8 cellular contexts compared by ENCODE assay signal in the genomic region with DNA sequence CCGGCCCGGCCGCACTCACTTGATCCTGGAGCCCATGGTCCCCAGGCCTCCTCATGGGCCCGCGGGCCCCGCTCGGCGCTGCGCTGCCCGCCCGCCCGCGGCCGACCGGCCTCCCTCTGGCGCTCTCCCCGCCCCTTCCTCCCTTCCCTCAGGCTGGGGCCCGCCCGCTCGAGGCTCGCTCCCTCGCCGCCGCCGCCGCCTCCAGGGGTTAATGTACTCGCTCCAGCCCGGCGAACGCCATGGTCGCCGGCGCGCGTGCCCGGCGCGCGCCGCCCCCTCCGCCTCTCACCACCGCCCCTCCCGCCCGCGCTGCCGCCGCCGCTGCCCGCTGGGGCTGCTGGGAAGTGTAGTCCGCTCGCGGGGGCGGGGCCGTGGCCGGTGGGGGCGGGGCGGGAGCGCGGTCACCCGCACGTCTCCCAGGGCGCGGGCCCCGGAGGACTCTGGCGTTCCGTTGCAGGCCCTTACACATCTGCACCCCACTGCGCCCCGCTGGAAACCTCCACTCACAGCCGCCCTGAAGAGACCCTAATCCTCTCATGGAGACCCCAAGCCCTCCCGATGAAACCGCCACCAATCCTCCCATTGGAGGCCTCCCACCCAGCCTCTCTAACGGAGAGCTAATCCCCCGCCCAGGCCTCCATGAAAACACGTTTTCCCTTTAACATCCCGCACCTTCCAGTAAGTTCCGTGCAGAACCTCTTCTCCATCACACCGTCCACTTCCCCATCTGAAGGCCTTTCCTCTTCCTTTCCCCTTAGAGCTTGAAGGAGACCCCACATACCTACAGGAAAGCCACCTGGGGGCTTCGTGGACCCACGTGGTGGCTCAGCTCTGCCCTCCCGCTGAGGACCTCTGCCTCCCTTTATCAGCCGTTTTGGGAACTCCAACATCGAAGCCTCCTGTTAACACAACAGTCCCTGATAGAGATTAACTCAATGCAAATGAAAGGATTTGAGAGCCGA. TPM values are rescaled to one million over a fixed set of nuclear protein-coding genes. Genes with fewer than 3 reads are reported as not detected.
DNase-seq lines count a peak whose midpoint lies in the region; ATAC-seq and TF ChIP-seq lines count a peak whose summit lies in the region.

A gene with protein sequence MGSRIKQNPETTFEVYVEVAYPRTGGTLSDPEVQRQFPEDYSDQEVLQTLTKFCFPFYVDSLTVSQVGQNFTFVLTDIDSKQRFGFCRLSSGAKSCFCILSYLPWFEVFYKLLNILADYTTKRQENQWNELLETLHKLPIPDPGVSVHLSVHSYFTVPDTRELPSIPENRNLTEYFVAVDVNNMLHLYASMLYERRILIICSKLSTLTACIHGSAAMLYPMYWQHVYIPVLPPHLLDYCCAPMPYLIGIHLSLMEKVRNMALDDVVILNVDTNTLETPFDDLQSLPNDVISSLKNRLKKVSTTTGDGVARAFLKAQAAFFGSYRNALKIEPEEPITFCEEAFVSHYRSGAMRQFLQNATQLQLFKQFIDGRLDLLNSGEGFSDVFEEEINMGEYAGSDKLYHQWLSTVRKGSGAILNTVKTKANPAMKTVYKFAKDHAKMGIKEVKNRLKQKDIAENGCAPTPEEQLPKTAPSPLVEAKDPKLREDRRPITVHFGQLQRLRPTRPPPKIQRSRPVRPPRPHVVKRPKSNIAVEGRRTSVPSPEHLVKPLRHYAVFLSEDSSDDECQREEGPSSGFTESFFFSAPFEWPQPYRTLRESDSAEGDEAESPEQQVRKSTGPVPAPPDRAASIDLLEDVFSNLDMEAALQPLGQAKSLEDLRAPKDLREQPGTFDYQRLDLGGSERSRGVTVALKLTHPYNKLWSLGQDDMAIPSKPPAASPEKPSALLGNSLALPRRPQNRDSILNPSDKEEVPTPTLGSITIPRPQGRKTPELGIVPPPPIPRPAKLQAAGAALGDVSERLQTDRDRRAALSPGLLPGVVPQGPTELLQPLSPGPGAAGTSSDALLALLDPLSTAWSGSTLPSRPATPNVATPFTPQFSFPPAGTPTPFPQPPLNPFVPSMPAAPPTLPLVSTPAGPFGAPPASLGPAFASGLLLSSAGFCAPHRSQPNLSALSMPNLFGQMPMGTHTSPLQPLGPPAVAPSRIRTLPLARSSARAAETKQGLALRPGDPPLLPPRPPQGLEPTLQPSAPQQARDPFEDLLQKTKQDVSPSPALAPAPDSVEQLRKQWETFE (minus strand): TSS at position 257 of the 962 bp plus-strand sequence. CDS start 221 bp downstream, at position 36.

- ATAC-seq in GM21737 (IDR thresholded peaks at IDR 0.05; ENCODE audit: unreplicated experiment): peak; percentile 83
- peak; percentile 87 for ATAC-seq in stimulated activated naive CD8-positive, alpha-beta T cell treated with anti-CD3 and anti-CD28 coated beads, Interleukin-15, Interleukin-2, amounts not matched to agents 100 U/mL and 50 U/mL, for 24 hours

- H2AFZ ChIP-seq in KMS-11 (ENCODE audit: low read depth): peak within 1 kb of the TSS; percentile 95

- DNase-seq in DMS53 treated with DMSO at 0.1 percent for 48 hours (lab: John Stamatoyannopoulos, UW; ENCODE audit: unreplicated experiment) (peak; percentile 81), RPMI8226 (peak; percentile 95), fibroblast of pulmonary artery (ENCODE audit: low read depth) (peak; percentile 89)
- peak; percentile 85 for DNase-seq in activated T-helper 2 cell treated with anti-CD3 and anti-CD28 coated beads, Interferon-gamma antibody, Interleukin-2, Interleukin-4, amounts not matched to agents 10 μg/mL and 5 μg/mL and 100 μg/mL, durations not matched to agents 14 hours and 24 hours and 36 hours (ENCODE audit: low spot score)
- peak; percentile 92 for DNase-seq in stimulated activated naive CD8-positive, alpha-beta T cell treated with anti-CD3 and anti-CD28 coated beads, Interleukin-15, Interleukin-2, amounts not matched to agents 100 U/mL and 50 U/mL, for 24 hours

- H3K36me3 ChIP-seq in KMS-11 (ENCODE audit: insufficient read depth): no peaks in the 10 kb centered on the region

- H3K27ac Mint-ChIP-seq in activated T-helper 2 cell treated with anti-CD3 and anti-CD28 coated beads, Interferon-gamma antibody, Interleukin-2, Interleukin-4, amounts not matched to agents 10 μg/mL and 5 μg/mL and 100 μg/mL, durations not matched to agents 14 hours and 24 hours and 36 hours: peak within 1 kb of the TSS; percentile 83
- H3K27ac Mint-ChIP-seq in nephron: peak within 1 kb of the TSS; percentile 70 to 85 (median 80)

- no peak for TF ChIP-seq CTCF in KMS-11 (conservative IDR thresholded peaks at IDR 0.05; ENCODE audit: low read depth, low read length)
- no peak for TF ChIP-seq CTCF in fibroblast of pulmonary artery (IDR thresholded peaks at IDR 0.05; ENCODE audit: low read length, missing control alignments)
- no peak for TF ChIP-seq CTCF in nephron (IDR thresholded peaks at IDR 0.05; ENCODE audit: unreplicated experiment in 3 of 3)

- H3K4me1 ChIP-seq in KMS-11 (ENCODE audit: low read depth, poor library complexity, severe bottlenecking): peaks cover 34% of the 10 kb centered on the region

- H3K27me3 ChIP-seq in KMS-11 (ENCODE audit: insufficient read depth, low read depth): no peaks in the 10 kb centered on the region

- peak within 1 kb of the TSS; percentile 86 for H3K4me3 Mint-ChIP-seq in activated T-helper 2 cell treated with anti-CD3 and anti-CD28 coated beads, Interferon-gamma antibody, Interleukin-2, Interleukin-4, amounts not matched to agents 10 μg/mL and 5 μg/mL and 100 μg/mL, durations not matched to agents 14 hours and 24 hours and 36 hours (ENCODE audit: low read depth)
- peak within 1 kb of the TSS; percentile 87 to 94 (median 91) for H3K4me3 Mint-ChIP-seq in nephron

- H3K79me2 ChIP-seq in KMS-11 (ENCODE audit: insufficient read depth, low read depth): peaks cover 20% of the 10 kb centered on the region; the same call in 1 of the 2 replicates

- peaks cover 5% of the 10 kb centered on the region for H3K27me3 Mint-ChIP-seq in activated T-helper 2 cell treated with anti-CD3 and anti-CD28 coated beads, Interferon-gamma antibody, Interleukin-2, Interleukin-4, amounts not matched to agents 10 μg/mL and 5 μg/mL and 100 μg/mL, durations not matched to agents 14 hours and 24 hours and 36 hours (ENCODE audit: low read depth)
- peaks cover 8% of the 10 kb centered on the region for H3K27me3 Mint-ChIP-seq in nephron (ENCODE audit: low read depth)

- intact Hi-C loops in activated T-helper 2 cell treated with anti-CD3 and anti-CD28 coated beads, Interferon-gamma antibody, Interleukin-2, Interleukin-4, amounts not matched to agents 10 μg/mL and 5 μg/mL and 100 μg/mL, durations not matched to agents 14 hours and 24 hours and 36 hours (cut with micrococcal nuclease): loop anchor here (5.0 to 10.0 kb wide), 3 partner anchors 65 to 385 kb away; no protein-coding TSS in a partner anchor

- H3K4me3 ChIP-seq in KMS-11 (IDR thresholded peaks at IDR 0.05; ENCODE audit: insufficient read depth, low read depth, low read length): no peak within 1 kb of the TSS
- peak within 1 kb of the TSS; percentile 70 for H3K4me3 ChIP-seq in fibroblast of pulmonary artery (replicated peaks; ENCODE audit: low read depth, low read length)

- peak within 1 kb of the TSS; percentile 100 for H3K4me2 ChIP-seq in KMS-11

- H3K9ac ChIP-seq in KMS-11: peak within 1 kb of the TSS; percentile 49; the same call in 1 of the 2 replicates

- H4K20me1 ChIP-seq in KMS-11 (ENCODE audit: insufficient read depth): no peaks in the 10 kb centered on the region

- H3K9me3 Mint-ChIP-seq in activated T-helper 2 cell treated with anti-CD3 and anti-CD28 coated beads, Interferon-gamma antibody, Interleukin-2, Interleukin-4, amounts not matched to agents 10 μg/mL and 5 μg/mL and 100 μg/mL, durations not matched to agents 14 hours and 24 hours and 36 hours: peaks cover 2% of the 10 kb centered on the region
- H3K9me3 Mint-ChIP-seq in nephron: no peaks in the 10 kb centered on the region

- peak within 1 kb of the TSS; percentile 35; the same call in 1 of the 2 replicates for H3K27ac ChIP-seq in KMS-11

- H3K4me1 Mint-ChIP-seq in activated T-helper 2 cell treated with anti-CD3 and anti-CD28 coated beads, Interferon-gamma antibody, Interleukin-2, Interleukin-4, amounts not matched to agents 10 μg/mL and 5 μg/mL and 100 μg/mL, durations not matched to agents 14 hours and 24 hours and 36 hours (ENCODE audit: low read depth): peaks cover 27% of the 10 kb centered on the region
- peaks cover 30% of the 10 kb centered on the region for H3K4me1 Mint-ChIP-seq in nephron

- peaks cover 7% of the 10 kb centered on the region for H3K36me3 Mint-ChIP-seq in activated T-helper 2 cell treated with anti-CD3 and anti-CD28 coated beads, Interferon-gamma antibody, Interleukin-2, Interleukin-4, amounts not matched to agents 10 μg/mL and 5 μg/mL and 100 μg/mL, durations not matched to agents 14 hours and 24 hours and 36 hours (ENCODE audit: low read depth)
- H3K36me3 Mint-ChIP-seq in nephron (ENCODE audit: low read depth): peaks cover 2% of the 10 kb centered on the region

RNA-seq across cellular contexts. Expression of the gene that starts here (rescaled TPM):
- 15.1 and 20.0 TPM in 2 replicates for total RNA-seq in activated T-helper 2 cell treated with anti-CD3 and anti-CD28 coated beads, Interferon-gamma antibody, Interleukin-2, Interleukin-4, amounts not matched to agents 10 μg/mL and 5 μg/mL and 100 μg/mL, durations not matched to agents 14 hours and 24 hours and 36 hours
